In genomic region chrX:85851418-85851817, GRCh38 we compare ENCODE assay signal across 8 cellular contexts.
DNase-seq lines count a peak whose midpoint lies in the region; ATAC-seq and TF ChIP-seq lines count a peak whose summit lies in the region.

No MANE protein-coding gene starts in this region.

- H3K27ac ChIP-seq in mammary epithelial cell (ENCODE audit: insufficient read depth, low read depth, low read length), result no peak overlapping the region
- H3K27ac ChIP-seq in breast epithelium, result no peak overlapping the region
- no peak overlapping the region for H3K27ac ChIP-seq in smooth muscle cell (ENCODE audit: low read depth)

- in situ Hi-C loops in mammary epithelial cell (cut with MboI; ENCODE audit: low sequenced_read_pairs in 2 of 2), result no loop called here

- no peaks in the 10 kb centered on the region for H3K4me1 ChIP-seq in mammary epithelial cell (ENCODE audit: insufficient read depth, low read length)
- no peaks in the 10 kb centered on the region for H3K4me1 ChIP-seq in breast epithelium
- no peaks in the 10 kb centered on the region for H3K4me1 ChIP-seq in smooth muscle cell (ENCODE audit: low read depth)

- H3K79me2 ChIP-seq in mammary epithelial cell (ENCODE audit: insufficient read depth, low read length) (no peaks in the 10 kb centered on the region), smooth muscle cell (ENCODE audit: low read depth) (no peaks in the 10 kb centered on the region)

- intact Hi-C loops in mammary epithelial cell (cut with micrococcal nuclease), result loop anchor here (1.0 to 5.0 kb wide), 4 partner anchors 215 to 1446 kb away; no protein-coding TSS in a partner anchor
- intact Hi-C loops in breast epithelium (cut with DNase I; ENCODE audit: low total_unique reads), result no loop called here

- H3K9ac ChIP-seq in mammary epithelial cell (ENCODE audit: insufficient read depth, low read length), result no peak overlapping the region
- no peak overlapping the region for H3K9ac ChIP-seq in smooth muscle cell (ENCODE audit: low read depth)

- no TSS peak for BruUV-seq in mammary epithelial cell (replicated peaks; lab: Mats Ljungman, UMichigan)

- 16% methylated on average over 3 of the region's 3 CpGs for WGBS in mammary epithelial cell (ENCODE audit: low coverage, missing lambda C conversion rate)
- WGBS in smooth muscle cell (ENCODE audit: low lambda C conversion rate), result 46% methylated on average over 3 of the region's 3 CpGs

- DNase-seq in mammary epithelial cell, result peak; percentile 11
- DNase-seq in breast epithelium (ENCODE audit: low spot score in 2 of 2), result no peak
- DNase-seq in M059J (ENCODE audit: low read depth), result peak; percentile 2
- peak; percentile 5 for DNase-seq in fibroblast of mammary gland (ENCODE audit: low read depth)
- no peak for DNase-seq in smooth muscle cell (lab: John Stamatoyannopoulos, UW; ENCODE audit: unreplicated experiment)
- no peak for DNase-seq in DMS153 treated with DMSO at 0.1 percent for 48 hours (lab: John Stamatoyannopoulos, UW; ENCODE audit: unreplicated experiment)
- no peak for DNase-seq in NCI-H1417 (lab: John Stamatoyannopoulos, UW)

- H3K9me3 ChIP-seq in mammary epithelial cell (replicated peaks; ENCODE audit: insufficient read depth, low read length) (no peaks in the 10 kb centered on the region), breast epithelium (peaks cover 0 to 5% of the 10 kb centered on the region in 2 donors), smooth muscle cell (replicated peaks; ENCODE audit: low read depth) (no peaks in the 10 kb centered on the region)

- H3K27me3 ChIP-seq in mammary epithelial cell (ENCODE audit: insufficient read depth, low read length) (peaks cover 5% of the 10 kb centered on the region), breast epithelium (peaks cover 0 to 16% of the 10 kb centered on the region in 2 donors), smooth muscle cell (ENCODE audit: low read depth) (no peaks in the 10 kb centered on the region)

- CTCF ChIA-PET in mammary epithelial cell (lab: Charles Lee; ENCODE audit: low non-redundant PET), result interaction anchor here (0.6 kb wide), 1 partner anchor 23 kb away, joined by 7 read pairs; no protein-coding TSS in a partner anchor

- dilution Hi-C loops in mammary epithelial cell (cut with HindIII; ENCODE audit: low sequenced_read_pairs), result no loop called here

- H4K20me1 ChIP-seq in mammary epithelial cell (ENCODE audit: insufficient read depth, low read length) (no peaks in the 10 kb centered on the region), smooth muscle cell (ENCODE audit: low read depth) (no peaks in the 10 kb centered on the region)

- no peak overlapping the region for H2AFZ ChIP-seq in mammary epithelial cell (ENCODE audit: low read depth, low read length)
- H2AFZ ChIP-seq in smooth muscle cell (ENCODE audit: low read depth), result no peak overlapping the region

- no peak for ATAC-seq in HG02759 (IDR thresholded peaks at IDR 0.05; ENCODE audit: unreplicated experiment)

- H3K36me3 ChIP-seq in mammary epithelial cell (ENCODE audit: insufficient read depth, low read length) (no peaks in the 10 kb centered on the region), breast epithelium (no peaks in the 10 kb centered on the region), smooth muscle cell (ENCODE audit: low read depth) (no peaks in the 10 kb centered on the region)

- TF ChIP-seq POLR2A in breast epithelium (IDR thresholded peaks at IDR 0.05), result no peak

- no peak overlapping the region for H3K4me3 ChIP-seq in mammary epithelial cell (replicated peaks in 1 of 3; ENCODE audit: insufficient read depth in 1 of 3, low read depth in 2 of 3, low read length in 3 of 3)
- H3K4me3 ChIP-seq in breast epithelium, result no peak overlapping the region
- H3K4me3 ChIP-seq in fibroblast of mammary gland (ENCODE audit: control insufficient read depth, low read depth, low read length), result no peak overlapping the region
- no peak overlapping the region for H3K4me3 ChIP-seq in smooth muscle cell

- H3F3A ChIP-seq in smooth muscle cell (ENCODE audit: low read depth), result no peaks in the 10 kb centered on the region

- H3K4me2 ChIP-seq in mammary epithelial cell (ENCODE audit: insufficient read depth, low read depth, low read length) (no peak overlapping the region), smooth muscle cell (no peak overlapping the region)

- TF ChIP-seq CTCF in mammary epithelial cell (conservative IDR thresholded peaks at IDR 0.05 in 1 of 2, IDR thresholded peaks at IDR 0.05 in 1 of 2; ENCODE audit: extremely low read depth in 1 of 2, insufficient read depth in 1 of 2, low read depth in 1 of 2, low read length in 2 of 2) (peak; percentile 37 to 64), breast epithelium (IDR thresholded peaks at IDR 0.05) (no peak), fibroblast of mammary gland (conservative IDR thresholded peaks at IDR 0.05; ENCODE audit: control insufficient read depth, insufficient read depth, low read depth, low read length) (peak; percentile 32), smooth muscle cell (IDR thresholded peaks at IDR 0.05; ENCODE audit: borderline replicate concordance, insufficient read depth, poor library complexity, severe bottlenecking) (peak; percentile 19)

Comparison
In these comparisons a context has a peak if more than half of its experiments do, and no peak if none do; other contexts are left out.
1. DNase-seq: peak in mammary epithelial cell (single experiment), M059J (single experiment) and fibroblast of mammary gland (single experiment); none in breast epithelium (0 of 2), smooth muscle cell (single experiment), DMS153 treated with DMSO at 0.1 percent for 48 hours (single experiment) and NCI-H1417 (0 of 3).
2. CTCF ChIP-seq: peak in mammary epithelial cell (2 of 2), fibroblast of mammary gland (single experiment) and smooth muscle cell (single experiment); none in breast epithelium (0 of 3).